Comparison of ENCODE assay signal across 23 cellular contexts in genomic region chr7:102036958-102037357, GRCh38.
"Had no signal": no experiment of that assay in that cellular context is flagged by ENCODE, and none has a peak within 500 bp of the region (broad histone marks: within the 10 kb centered on the region; RNA-seq: fewer than 3 reads in every experiment).

No MANE protein-coding gene starts in this region.

- H3K36me3 ChIP-seq: esophagus squamous epithelium, gastrocnemius medialis, ovary, prostate gland, transverse colon, uterus had no signal

- H3K27ac ChIP-seq: esophagus squamous epithelium, gastrocnemius medialis, ovary, prostate gland, testis, transverse colon, uterus had no signal

- H3K4me3 ChIP-seq: esophagus squamous epithelium, gastrocnemius medialis, ovary, prostate gland, testis, transverse colon, uterus had no signal

- H3K4me1 ChIP-seq: esophagus squamous epithelium, prostate gland, testis, transverse colon had no signal

- ATAC-seq: activated CD8-positive, alpha-beta memory T cell treated with anti-CD3 and anti-CD28 coated beads, Interleukin-2, amount 10 ng/mL, durations not matched to agents 7 days and 5 days; activated CD8-positive, alpha-beta T cell treated with anti-CD3 and anti-CD28 coated beads, Interleukin-2, amount 10 ng/mL, durations not matched to agents 7 days and 5 days; activated naive CD8-positive, alpha-beta T cell treated with anti-CD3 and anti-CD28 coated beads, Interleukin-2, amount 50 U/mL, for 24 hours; stimulated activated naive CD8-positive, alpha-beta T cell treated with anti-CD3 and anti-CD28 coated beads, Interleukin-15, Interleukin-2, amounts not matched to agents 100 U/mL and 50 U/mL, for 24 hours; WTC11 had no signal

- DNase-seq: activated CD4-positive, alpha-beta T cell treated with anti-CD3 and anti-CD28 coated beads for 1 hour; activated CD8-positive, alpha-beta memory T cell treated with anti-CD3 and anti-CD28 coated beads, Interleukin-2, amount 10 ng/mL, durations not matched to agents 7 days and 5 days; activated CD8-positive, alpha-beta T cell treated with anti-CD3 and anti-CD28 coated beads, Interleukin-2, amount 10 ng/mL, durations not matched to agents 7 days and 5 days; activated naive CD8-positive, alpha-beta T cell treated with anti-CD3 and anti-CD28 coated beads, Interleukin-2, amount 50 U/mL, for 24 hours; activated T-cell treated with anti-CD3 and anti-CD28 coated beads, Interleukin-2, amount 50 U/mL, for 48 hours; amygdala; dermis blood vessel endothelial cell; effector CD8-positive, alpha-beta T cell; esophagus squamous epithelium; gastrocnemius medialis; glutamatergic neuron; mammary epithelial cell; naive B cell; ovary; retina; stimulated activated CD4-positive, alpha-beta T cell treated with anti-CD3 and anti-CD28 coated beads, Interleukin-2, amount 100 ng/mL, for 48 hours; stimulated activated naive CD8-positive, alpha-beta T cell treated with anti-CD3 and anti-CD28 coated beads, Interleukin-15, Interleukin-2, amounts not matched to agents 100 U/mL and 50 U/mL, for 24 hours; T-helper 2 cell; testis; transverse colon; uterus had no signal

- H3K9me3 ChIP-seq: esophagus squamous epithelium, gastrocnemius medialis, ovary, prostate gland, testis, transverse colon, uterus had no signal

- H3K27me3 ChIP-seq: esophagus squamous epithelium, gastrocnemius medialis, ovary, testis, transverse colon, uterus had no signal
